27 cellular contexts compared by ENCODE assay signal in genomic region chr3:194246709-194247349, GRCh38.
DNase-seq lines count a peak whose midpoint lies in the region; ATAC-seq and TF ChIP-seq lines count a peak whose summit lies in the region.
"Had no signal": no experiment of that assay in that cellular context is flagged by ENCODE, and none has a peak within 500 bp of the region (broad histone marks: within the 10 kb centered on the region; RNA-seq: fewer than 3 reads in every experiment).

No MANE protein-coding gene starts in this region.

- no peaks in the 10 kb centered on the region for H3K27me3 ChIP-seq in right lobe of liver
- H3K27me3 ChIP-seq: MG63 had no signal

- WGBS in right lobe of liver (ENCODE audit: insufficient coverage, low coverage, low lambda C conversion rate, missing lambda C conversion rate) = 32% methylated on average over 7 of the region's 7 CpGs

- H3K4me3 ChIP-seq in right lobe of liver = peak overlapping the region in 2 of 3 donors; percentile 7 to 8
- H3K4me3 ChIP-seq: MG63 had no signal

- ATAC-seq in right lobe of liver (peak; percentile 4 to 43 (median 36)), HG03135 (IDR thresholded peaks at IDR 0.05; ENCODE audit: unreplicated experiment) (no peak)
- ATAC-seq: Panc1 had no signal

- DNase-seq in DMS79 treated with DMSO at 0.1 percent for 48 hours (lab: John Stamatoyannopoulos, UW) (peak; percentile 17), DMS79 (lab: John Stamatoyannopoulos, UW) (no peak), ecto neural progenitor cell (ENCODE audit: low spot score) (peak; percentile 8), right lobe of liver (peak in 1 of 3 donors; percentile 59), OCI-M2 (lab: John Stamatoyannopoulos, UW; ENCODE audit: unreplicated experiment) (no peak), GM10248 (ENCODE audit: extremely low spot score) (no peak), HK-2 (ENCODE audit: unreplicated experiment) (no peak)
- DNase-seq: 8988T; ACHN; CD4-positive, CD25-positive, alpha-beta regulatory T cell; EL; GDM1; KG1; MG63; NCI-H1105 treated with DMSO at 0.1 percent for 48 hours; NCI-H146; NCI-H1930; NCI-H2107; NCI-H524 treated with DMSO at 0.1 percent for 48 hours; NCI-H774; NK-92 treated with Interleukin-12 subunit alpha and Interleukin-12 subunit beta, amount 100 ng/mL, for 24 hours; SIG-M5; SK-N-SH; SW 1271 had no signal

- POLR2A ChIA-PET in GM10248 (lab: Yijun Ruan, JAX) = no interaction called here

- H3K9me3 ChIP-seq in right lobe of liver = no peaks in the 10 kb centered on the region
- H3K9me3 ChIP-seq: MG63, SK-N-SH had no signal

- H3K36me3 ChIP-seq in right lobe of liver = no peaks in the 10 kb centered on the region
- H3K36me3 ChIP-seq: MG63 had no signal

- TF ChIP-seq POLR2A in right lobe of liver (IDR thresholded peaks at IDR 0.05) = no peak

- H3K27ac ChIP-seq in right lobe of liver = peak overlapping the region in 2 of 3 donors; percentile 86 to 91
- H3K27ac ChIP-seq: RWPE1 had no signal

- CTCF ChIA-PET in GM10248 (lab: Yijun Ruan, JAX) = no interaction called here

- no peak for TF ChIP-seq CTCF in right lobe of liver (IDR thresholded peaks at IDR 0.05)
- no peak for TF ChIP-seq CTCF in GM10248 (IDR thresholded peaks at IDR 0.05; ENCODE audit: control extremely low read depth, extremely low read depth, low read depth, missing control alignments)

- H3K4me1 ChIP-seq in right lobe of liver = peaks cover 0 to 47% (median 24%) of the 10 kb centered on the region in 4 donors

- intact Hi-C loops in right lobe of liver (cut with DNase I) = no loop called here

Comparison
In these comparisons a context has a peak if more than half of its experiments do, and no peak if none do; other contexts are left out.
1. DNase-seq: peak in DMS79 treated with DMSO at 0.1 percent for 48 hours (single experiment) and ecto neural progenitor cell (single experiment); none in DMS79 (single experiment), OCI-M2 (single experiment), GM10248 (single experiment) and HK-2 (single experiment).